ENCODE assay signal across 9 cellular contexts in the genomic region with DNA sequence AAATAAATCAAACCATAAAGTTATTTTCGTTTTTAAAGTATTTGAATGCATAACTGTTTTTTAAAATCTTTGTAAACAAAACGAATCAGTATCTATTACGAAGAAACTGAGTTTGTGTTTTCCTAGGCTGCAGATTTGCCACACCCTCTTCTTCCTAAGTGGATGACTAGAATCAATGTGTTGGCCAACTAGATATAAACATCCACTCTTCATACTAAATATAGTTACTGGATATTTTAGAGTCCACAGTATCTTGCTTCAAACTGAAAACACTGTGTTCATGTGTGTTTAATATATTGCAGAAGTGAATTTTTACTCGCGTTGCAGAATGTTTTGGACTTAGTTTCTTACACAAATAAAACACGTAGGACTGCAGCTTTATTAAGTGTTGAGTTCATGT.
DNase-seq lines count a peak whose midpoint lies in the region; ATAC-seq, FAIRE-seq and TF ChIP-seq lines count a peak whose summit lies in the region.
"Had no signal": no experiment of that assay in that cellular context is flagged by ENCODE, and none has a peak within 500 bp of the region (broad histone marks: within the 10 kb centered on the region; RNA-seq: fewer than 3 reads in every experiment).

No MANE protein-coding gene starts in this region.

- in situ Hi-C loops in mammary epithelial cell (cut with MboI; ENCODE audit: low sequenced_read_pairs in 2 of 2) = no loop called here

- intact Hi-C loops in mammary epithelial cell (cut with micrococcal nuclease) = loop anchor here (5.0 kb wide), 2 partner anchors 64 to 189 kb away; partner anchors contain the start of genes KLHL28 and TOGARAM1

- H3K9me3 ChIP-seq in A549 (peaks cover 5% of the 10 kb centered on the region; the same call in 2 of the 3 replicates), mammary epithelial cell (replicated peaks; ENCODE audit: insufficient read depth, low read length) (no peaks in the 10 kb centered on the region), mesodermal cell (ENCODE audit: control insufficient read depth, low read length) (peaks cover 12% of the 10 kb centered on the region)

- H3K9ac ChIP-seq in mammary epithelial cell (ENCODE audit: insufficient read depth, low read length) = no peak overlapping the region

- H3K4me1 ChIP-seq in A549 = peaks cover 6% of the 10 kb centered on the region; the same call in 2 of the 3 replicates
- peaks cover 5% of the 10 kb centered on the region for H3K4me1 ChIP-seq in mammary epithelial cell (ENCODE audit: insufficient read depth, low read length)
- no peaks in the 10 kb centered on the region for H3K4me1 ChIP-seq in mesodermal cell (ENCODE audit: control insufficient read depth, insufficient read depth, low read length, poor library complexity, severe bottlenecking)

- H3K4me3 ChIP-seq in A549 = peak overlapping the region; percentile 91; the same call in 2 of the 3 replicates
- peak overlapping the region; percentile 78 to 92 (median 86) for H3K4me3 ChIP-seq in mammary epithelial cell (replicated peaks in 1 of 3; ENCODE audit: insufficient read depth in 1 of 3, low read depth in 2 of 3, low read length in 3 of 3)
- peak overlapping the region; percentile 84 for H3K4me3 ChIP-seq in mesodermal cell (ENCODE audit: extremely low read depth, insufficient read depth, low read length, poor library complexity, severe bottlenecking)

- no TSS peak for BruUV-seq in mammary epithelial cell (replicated peaks; lab: Mats Ljungman, UMichigan)

- TF ChIP-seq EP300 in A549 (IDR thresholded peaks at IDR 0.05) = no peak

- no peaks in the 10 kb centered on the region for H4K20me1 ChIP-seq in mammary epithelial cell (ENCODE audit: insufficient read depth, low read length)

- TF ChIP-seq RAD21 in A549 (conservative IDR thresholded peaks at IDR 0.05 in 1 of 2, IDR thresholded peaks at IDR 0.05 in 1 of 2) = no peak

- H3K4me2 ChIP-seq in A549 (peak overlapping the region; percentile 95), mammary epithelial cell (ENCODE audit: insufficient read depth, low read depth, low read length) (peak overlapping the region; percentile 91)

- dilution Hi-C loops in mammary epithelial cell (cut with HindIII; ENCODE audit: low sequenced_read_pairs) = no loop called here

- peaks cover 9% of the 10 kb centered on the region for H3K79me2 ChIP-seq in mammary epithelial cell (ENCODE audit: insufficient read depth, low read length)

- DNase-seq in A549 (ENCODE audit: low read depth in 1 of 2, low spot score in 1 of 2) (no peak), HCEC 1CT (peak; percentile 49), mammary epithelial cell (no peak), occipital lobe (lab: John Stamatoyannopoulos, UW) (no peak), hippocampal formation (lab: John Stamatoyannopoulos, UW) (no peak)
- no peak for DNase-seq in stimulated activated CD4-positive, alpha-beta T cell treated with anti-CD3 and anti-CD28 coated beads, Interleukin-15, amount 100 ng/mL, for 24 hours
- DNase-seq: left colon had no signal

- no peaks in the 10 kb centered on the region for H3K27me3 ChIP-seq in mammary epithelial cell (ENCODE audit: insufficient read depth, low read length)

- ATAC-seq in A549 = no peak
- no peak for ATAC-seq in GM18520 (IDR thresholded peaks at IDR 0.05; ENCODE audit: unreplicated experiment)
- ATAC-seq: left colon had no signal

- CTCF ChIA-PET in A549 (lab: Yijun Ruan, JAX) = no interaction called here
- CTCF ChIA-PET in mammary epithelial cell (lab: Charles Lee; ENCODE audit: low non-redundant PET) = no interaction called here

- POLR2A ChIA-PET in A549 (lab: Yijun Ruan, JAX) = no interaction called here

- no peak for FAIRE-seq in A549 (lab: Jason Lieb, UNC)

- 65% methylated on average over 6 of the region's 6 CpGs for WGBS in A549 (ENCODE audit: missing lambda C conversion rate)
- WGBS in mammary epithelial cell (ENCODE audit: low coverage, missing lambda C conversion rate) = 77% methylated on average over 6 of the region's 6 CpGs
- WGBS in mesodermal cell (ENCODE audit: insufficient coverage in 2 of 2), 2 experiments = 100% methylated on average over 2 of the region's 6 CpGs; no CpG with 5 or more reads in 1 of the 2 experiments

- H3K36me3 ChIP-seq in mammary epithelial cell (ENCODE audit: insufficient read depth, low read length) (no peaks in the 10 kb centered on the region), mesodermal cell (ENCODE audit: control insufficient read depth, insufficient read depth, low read length) (no peaks in the 10 kb centered on the region)

- H3K27ac ChIP-seq in A549 = no peak overlapping the region
- no peak overlapping the region for H3K27ac ChIP-seq in mammary epithelial cell (ENCODE audit: insufficient read depth, low read depth, low read length)
- H3K27ac ChIP-seq in mesodermal cell (ENCODE audit: low read depth, low read length, severe bottlenecking) = no peak overlapping the region

- no peak overlapping the region for H2AFZ ChIP-seq in mammary epithelial cell (ENCODE audit: low read depth, low read length)

- TF ChIP-seq POLR2A in A549 (IDR thresholded peaks at IDR 0.05; ENCODE audit: low read length) = no peak

- TF ChIP-seq CTCF in A549 (IDR thresholded peaks at IDR 0.05) (no peak), mammary epithelial cell (conservative IDR thresholded peaks at IDR 0.05 in 1 of 2, IDR thresholded peaks at IDR 0.05 in 1 of 2; ENCODE audit: extremely low read depth in 1 of 2, insufficient read depth in 1 of 2, low read depth in 1 of 2, low read length in 2 of 2) (no peak)

TF ChIP-seq in A549, 52 proteins besides CTCF, POLR2A, EP300 and RAD21:
- TF ChIP-seq FOSB (CRISPR knock-in tag; IDR thresholded peaks at IDR 0.05) = no peak
- no peak for TF ChIP-seq GATA3 (IDR thresholded peaks at IDR 0.05; ENCODE audit: borderline replicate concordance)
- no peak for TF ChIP-seq CHD4 (IDR thresholded peaks at IDR 0.05; ENCODE audit: borderline replicate concordance)
- TF ChIP-seq CBX2 (IDR thresholded peaks at IDR 0.05; ENCODE audit: borderline replicate concordance, low read depth) = no peak
- TF ChIP-seq, protein P1, sequence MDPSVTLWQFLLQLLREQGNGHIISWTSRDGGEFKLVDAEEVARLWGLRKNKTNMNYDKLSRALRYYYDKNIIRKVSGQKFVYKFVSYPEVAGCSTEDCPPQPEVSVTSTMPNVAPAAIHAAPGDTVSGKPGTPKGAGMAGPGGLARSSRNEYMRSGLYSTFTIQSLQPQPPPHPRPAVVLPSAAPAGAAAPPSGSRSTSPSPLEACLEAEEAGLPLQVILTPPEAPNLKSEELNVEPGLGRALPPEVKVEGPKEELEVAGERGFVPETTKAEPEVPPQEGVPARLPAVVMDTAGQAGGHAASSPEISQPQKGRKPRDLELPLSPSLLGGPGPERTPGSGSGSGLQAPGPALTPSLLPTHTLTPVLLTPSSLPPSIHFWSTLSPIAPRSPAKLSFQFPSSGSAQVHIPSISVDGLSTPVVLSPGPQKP (IDR thresholded peaks at IDR 0.05; ENCODE audit: low read depth, low read length) = no peak
TF ChIP-seq in A549: peak in this region for 0.
